In genomic region chr11:1959786-1960185, GRCh38 we compare ENCODE assay signal across 28 cellular contexts. TPM values are rescaled to one million over a fixed set of nuclear protein-coding genes. Genes with fewer than 3 reads are reported as not detected.
"Had no signal": no experiment of that assay in that cellular context is flagged by ENCODE, and none has a peak within 500 bp of the region (broad histone marks: within the 10 kb centered on the region; RNA-seq: fewer than 3 reads in every experiment).

No MANE protein-coding gene starts in this region.

- H3K79me2 ChIP-seq: hepatocyte had no signal

- H3K27ac Mint-ChIP-seq: activated B cell treated with CpG ODN at 0.5 μM for 24 hours; activated CD4-positive, alpha-beta memory T cell treated with anti-CD3 and anti-CD28 coated beads for 36 hours; activated naive CD4-positive, alpha-beta T cell treated with anti-CD3 and anti-CD28 coated beads for 36 hours; activated T-cell treated with anti-CD3 and anti-CD28 coated beads, Interleukin-2, amount 50 U/mL, for 72 hours; naive thymus-derived CD8-positive, alpha-beta T cell; progenitor cell of endocrine pancreas; stimulated activated effector memory CD8-positive, alpha-beta T cell treated with anti-CD3 and anti-CD28 coated beads, Interleukin-12 subunit alpha, Interleukin-12 subunit beta, amount 100 ng/mL, for 72 hours; T-helper 2 cell treated with Interferon-gamma antibody and Interleukin-4, amounts not matched to agents 5 μg/mL and 100 μg/mL, for 36 hours had no signal

- H3K27ac ChIP-seq: gastroesophageal sphincter, hepatocyte, right lobe of liver, skin epidermis, stomach, tibial nerve had no signal

- H3K9me3 Mint-ChIP-seq: activated B cell treated with CpG ODN at 0.5 μM for 24 hours; activated CD4-positive, alpha-beta memory T cell treated with anti-CD3 and anti-CD28 coated beads for 36 hours; activated naive CD4-positive, alpha-beta T cell treated with anti-CD3 and anti-CD28 coated beads for 36 hours; activated T-cell treated with anti-CD3 and anti-CD28 coated beads, Interleukin-2, amount 50 U/mL, for 72 hours; naive thymus-derived CD8-positive, alpha-beta T cell; neural crest cell; stimulated activated effector memory CD8-positive, alpha-beta T cell treated with anti-CD3 and anti-CD28 coated beads, Interleukin-12 subunit alpha, Interleukin-12 subunit beta, amount 100 ng/mL, for 72 hours; T-helper 2 cell treated with Interferon-gamma antibody and Interleukin-4, amounts not matched to agents 5 μg/mL and 100 μg/mL, for 36 hours had no signal

- DNase-seq: activated B cell treated with CpG ODN at 0.5 μM for 24 hours; activated CD4-positive, alpha-beta memory T cell treated with anti-CD3 and anti-CD28 coated beads for 36 hours; activated CD4-positive, alpha-beta T cell treated with anti-CD3 and anti-CD28 coated beads for 48 hours; activated naive CD4-positive, alpha-beta T cell treated with anti-CD3 and anti-CD28 coated beads for 36 hours; activated T-cell treated with anti-CD3 and anti-CD28 coated beads for 4 hours; activated T-cell treated with anti-CD3 and anti-CD28 coated beads, Interleukin-2, amount 50 U/mL, for 72 hours; amniotic stem cell; central memory CD4-positive, alpha-beta T cell; islet precursor cell; mesenchymal stem cell; nucleus accumbens; stimulated activated CD4-positive, alpha-beta T cell treated with anti-CD3 and anti-CD28 coated beads, Interleukin-4, amount 100 ng/mL, for 24 hours; stomach; T-helper 1 cell had no signal

- ATAC-seq: activated T-cell treated with anti-CD3 and anti-CD28 coated beads, Interleukin-2, amount 50 U/mL, for 72 hours; gastroesophageal sphincter; naive thymus-derived CD8-positive, alpha-beta T cell; right lobe of liver; stimulated activated effector memory CD8-positive, alpha-beta T cell treated with anti-CD3 and anti-CD28 coated beads, Interleukin-12 subunit alpha, Interleukin-12 subunit beta, amount 100 ng/mL, for 72 hours had no signal

- H3K36me3 ChIP-seq: gastroesophageal sphincter, right lobe of liver, stomach, tibial nerve had no signal

- H3K4me3 Mint-ChIP-seq: activated B cell treated with CpG ODN at 0.5 μM for 24 hours; activated CD4-positive, alpha-beta memory T cell treated with anti-CD3 and anti-CD28 coated beads for 36 hours; activated naive CD4-positive, alpha-beta T cell treated with anti-CD3 and anti-CD28 coated beads for 36 hours; activated T-cell treated with anti-CD3 and anti-CD28 coated beads, Interleukin-2, amount 50 U/mL, for 72 hours; naive thymus-derived CD8-positive, alpha-beta T cell; neural crest cell; stimulated activated effector memory CD8-positive, alpha-beta T cell treated with anti-CD3 and anti-CD28 coated beads, Interleukin-12 subunit alpha, Interleukin-12 subunit beta, amount 100 ng/mL, for 72 hours; T-helper 2 cell treated with Interferon-gamma antibody and Interleukin-4, amounts not matched to agents 5 μg/mL and 100 μg/mL, for 36 hours had no signal

- H3K4me3 ChIP-seq: gastroesophageal sphincter, hepatocyte, right lobe of liver, skin epidermis, stomach, tibial nerve had no signal

- H3K36me3 Mint-ChIP-seq: activated CD4-positive, alpha-beta memory T cell treated with anti-CD3 and anti-CD28 coated beads for 36 hours; naive thymus-derived CD8-positive, alpha-beta T cell; stimulated activated effector memory CD8-positive, alpha-beta T cell treated with anti-CD3 and anti-CD28 coated beads, Interleukin-12 subunit alpha, Interleukin-12 subunit beta, amount 100 ng/mL, for 72 hours had no signal

- H3K27me3 Mint-ChIP-seq: activated B cell treated with CpG ODN at 0.5 μM for 24 hours; activated CD4-positive, alpha-beta memory T cell treated with anti-CD3 and anti-CD28 coated beads for 36 hours; naive thymus-derived CD8-positive, alpha-beta T cell; progenitor cell of endocrine pancreas had no signal

- H2AFZ ChIP-seq: hepatocyte had no signal

- H3K4me1 Mint-ChIP-seq: activated B cell treated with CpG ODN at 0.5 μM for 24 hours; naive thymus-derived CD8-positive, alpha-beta T cell; neural crest cell; stimulated activated effector memory CD8-positive, alpha-beta T cell treated with anti-CD3 and anti-CD28 coated beads, Interleukin-12 subunit alpha, Interleukin-12 subunit beta, amount 100 ng/mL, for 72 hours had no signal

- H3K4me2 ChIP-seq: hepatocyte had no signal

- H3K9me3 ChIP-seq: gastroesophageal sphincter, right lobe of liver, stomach, tibial nerve had no signal

- H3K4me1 ChIP-seq: gastroesophageal sphincter, right lobe of liver, stomach, tibial nerve had no signal

- H3K27me3 ChIP-seq: gastroesophageal sphincter, hepatocyte, right lobe of liver, stomach, tibial nerve had no signal

RNA-seq across cellular contexts. Expression of gene H19, which starts 37.9 kb away (rescaled TPM):
- total RNA-seq: activated B cell treated with CpG ODN at 0.5 μM for 24 hours; activated CD4-positive, alpha-beta memory T cell treated with anti-CD3 and anti-CD28 coated beads for 36 hours; activated naive CD4-positive, alpha-beta T cell treated with anti-CD3 and anti-CD28 coated beads for 36 hours; activated T-cell treated with anti-CD3 and anti-CD28 coated beads, Interleukin-2, amount 50 U/mL, for 72 hours; naive thymus-derived CD8-positive, alpha-beta T cell had no signal
- polyA plus RNA-seq: naive thymus-derived CD8-positive, alpha-beta T cell had no signal

RNA-seq across cellular contexts. Expression of gene TNNT3, which starts 40.3 kb away (rescaled TPM):
- total RNA-seq: endothelial cell of umbilical vein, fibroblast of lung, fibroblast of villous mesenchyme, neural crest cell, progenitor cell of endocrine pancreas, renal cortical epithelial cell had no signal
- polyA plus RNA-seq: endothelial cell of umbilical vein, fibroblast of lung had no signal
